ENCODE assay signal across 9 cellular contexts in genomic region chr9:129617167-129617566, GRCh38. TPM values are rescaled to one million over a fixed set of nuclear protein-coding genes. Genes with fewer than 3 reads are reported as not detected.
DNase-seq lines count a peak whose midpoint lies in the region; ATAC-seq and TF ChIP-seq lines count a peak whose summit lies in the region.
"Had no signal": no experiment of that assay in that cellular context is flagged by ENCODE, and none has a peak within 500 bp of the region (broad histone marks: within the 10 kb centered on the region; RNA-seq: fewer than 3 reads in every experiment).

No MANE protein-coding gene starts in this region.

- no peaks in the 10 kb centered on the region for H3K27me3 Mint-ChIP-seq in Calu3 (ENCODE audit: unreplicated experiment)

- H3K36me3 Mint-ChIP-seq in Calu3 (ENCODE audit: insufficient read depth, unreplicated experiment), result peaks cover 7% of the 10 kb centered on the region
- H3K36me3 Mint-ChIP-seq: activated naive CD8-positive, alpha-beta T cell had no signal

- no peak for TF ChIP-seq POLR2A in ovary (IDR thresholded peaks at IDR 0.05)

- H3K4me1 ChIP-seq in HEK293 (ENCODE audit: control insufficient read depth, insufficient read depth, low read length), result no peaks in the 10 kb centered on the region; the same call in 1 of the 2 replicates
- H3K4me1 ChIP-seq in ovary (ENCODE audit: insufficient read depth), result peaks cover 4% of the 10 kb centered on the region

- DNase-seq in Calu3 (peak; percentile 44), left lobe of liver (ENCODE audit: low spot score) (no peak), globus pallidus (ENCODE audit: low spot score) (no peak), omental fat pad (ENCODE audit: low spot score) (no peak), ovary (no peak)

- H3K27ac Mint-ChIP-seq in Calu3 (ENCODE audit: unreplicated experiment), result no peak overlapping the region
- H3K27ac Mint-ChIP-seq: activated naive CD8-positive, alpha-beta T cell had no signal

- no peaks in the 10 kb centered on the region for H3K9me3 ChIP-seq in HEK293 (ENCODE audit: control insufficient read depth, insufficient read depth, low read depth, low read length)
- no peaks in the 10 kb centered on the region for H3K9me3 ChIP-seq in ovary

- H3K4me3 ChIP-seq in HEK293 (ENCODE audit: low read depth, low read length) (no peak overlapping the region), WI38 (ENCODE audit: low read depth, low read length) (no peak overlapping the region), ovary (no peak overlapping the region)

- BruUV-seq in Calu3 (replicated peaks; lab: Mats Ljungman, UMichigan), result no TSS peak

- no peak overlapping the region for H3K27ac ChIP-seq in HEK293 (ENCODE audit: extremely low read depth, low read depth, low read length)
- no peak overlapping the region for H3K27ac ChIP-seq in ovary

- ATAC-seq in left lobe of liver (peak; percentile 56), GM18867 (IDR thresholded peaks at IDR 0.05; ENCODE audit: unreplicated experiment) (no peak), omental fat pad (ENCODE audit: low FRiP score) (no peak)

- no peaks in the 10 kb centered on the region for H3K4me1 Mint-ChIP-seq in Calu3 (ENCODE audit: low read depth, unreplicated experiment)

- no peak for TF ChIP-seq CTCF in Calu3 (IDR thresholded peaks at IDR 0.05; ENCODE audit: unreplicated experiment)
- peak; percentile 9; the same call in 1 of the 2 replicates for TF ChIP-seq CTCF in HEK293 (tag by site-specific recombination; IDR thresholded peaks at IDR 0.05)
- TF ChIP-seq CTCF in WI38 (IDR thresholded peaks at IDR 0.05; ENCODE audit: low read depth, low read length), result peak; percentile 67
- TF ChIP-seq CTCF in omental fat pad (IDR thresholded peaks at IDR 0.05), result no peak
- TF ChIP-seq CTCF in ovary (IDR thresholded peaks at IDR 0.05), result no peak

- CTCF ChIA-PET in Calu3 (lab: Charles Lee) (interaction anchor here (1.0 kb wide), 1 partner anchor 485 kb away, joined by 4 read pairs; no protein-coding TSS in a partner anchor), HEK293 (lab: Yijun Ruan, JAX) (interaction anchor here (0.6 to 23.4 kb wide), 5 partner anchors 445 to 754 kb away, joined by 3 to 507 read pairs (median 3); no protein-coding TSS in a partner anchor)

- WGBS in ovary, 3 donors, result 0 to 9% (median 6%) methylated on average over 1 of the region's 1 CpG

- H3K4me3 Mint-ChIP-seq in Calu3 (ENCODE audit: low read depth, unreplicated experiment), result no peak overlapping the region
- H3K4me3 Mint-ChIP-seq: activated naive CD8-positive, alpha-beta T cell had no signal

- H3K9me3 Mint-ChIP-seq in Calu3 (ENCODE audit: low read depth, unreplicated experiment), result no peaks in the 10 kb centered on the region

- POLR2A ChIA-PET in HEK293 (lab: Yijun Ruan, JAX), result interaction anchor here (1.0 kb wide), 1 partner anchor 9 kb away, joined by 3 read pairs; no protein-coding TSS in a partner anchor

- intact Hi-C loops in Calu3 (cut with micrococcal nuclease; ENCODE audit: unreplicated experiment) (loop anchor here (2.0 to 10.0 kb wide), 3 partner anchors 232 to 478 kb away; partner anchors contain the start of gene IER5L), ovary (cut with DNase I) (loop anchor here in 1 of 4 donors (10.0 kb wide), 1 partner anchor 292 kb away; no protein-coding TSS in a partner anchor)

- H3K27me3 ChIP-seq in ovary, result no peaks in the 10 kb centered on the region

- no peaks in the 10 kb centered on the region for H3K36me3 ChIP-seq in HEK293 (ENCODE audit: control insufficient read depth in 2 of 2, insufficient read depth in 1 of 2, low read length in 2 of 2)
- H3K36me3 ChIP-seq in ovary, result no peaks in the 10 kb centered on the region

- no peak for TF ChIP-seq EP300 in ovary (IDR thresholded peaks at IDR 0.05)

TF ChIP-seq in HEK293, 187 proteins besides CTCF, POLR2A, EP300 and RAD21:
- no peak for TF ChIP-seq ZNF513 (tag by site-specific recombination; IDR thresholded peaks at IDR 0.05)
- peak; percentile 30; the same call in 1 of the 2 replicates for TF ChIP-seq ZBTB17 (tag by site-specific recombination; IDR thresholded peaks at IDR 0.05)
- peak; percentile 70 for TF ChIP-seq ZNF654 (tag by site-specific recombination; IDR thresholded peaks at IDR 0.05; ENCODE audit: low read depth)
- no peak for TF ChIP-seq ZNF354C (tag by site-specific recombination; IDR thresholded peaks at IDR 0.05; ENCODE audit: borderline replicate concordance, low read depth)
- TF ChIP-seq GFI1B (tag by site-specific recombination; IDR thresholded peaks at IDR 0.05), result peak; percentile 71; the same call in 1 of the 2 replicates
- TF ChIP-seq REPIN1 (tag by site-specific recombination; IDR thresholded peaks at IDR 0.05; ENCODE audit: low read depth), result no peak
- no peak for TF ChIP-seq ZNF433 (tag by site-specific recombination; IDR thresholded peaks at IDR 0.05; ENCODE audit: low read depth)
TF ChIP-seq in HEK293: peak in this region for 3.

RNA-seq across cellular contexts. Expression of gene C9orf50, which starts 3.7 kb away (rescaled TPM):
- total RNA-seq in Calu3 (2022), result not detected in 2 replicates
- total RNA-seq in left lobe of liver, result not detected
- not detected for total RNA-seq in omental fat pad
- 1 to 10 TPM in 1 of 7 donors, under 1 TPM in 1, not detected in 5; 0.30 to 1.1 TPM for total RNA-seq in ovary
- under 1 TPM in 1 of 2 donors, not detected in 1; 0.07 TPM for polyA plus RNA-seq in ovary

RNA-seq across cellular contexts. Expression of gene NTMT1, which starts 8.8 kb away (rescaled TPM):
- total RNA-seq in Calu3 (2022), result 34.7 and 36.1 TPM in 2 replicates
- 19.9 TPM for total RNA-seq in left lobe of liver
- total RNA-seq in omental fat pad, result 10 to 100 TPM; 15.8 to 37.9 (median 20.3) TPM
- 10 to 100 TPM; 11.9 to 29.7 (median 25.3) TPM for total RNA-seq in ovary
- 10 to 100 TPM; 11.7 to 33.1 TPM for polyA plus RNA-seq in ovary

RNA-seq across cellular contexts. Expression of gene ASB6, which starts 24.8 kb away (rescaled TPM):
- 15.5 and 18.4 TPM in 2 replicates for total RNA-seq in Calu3 (2022)
- total RNA-seq in left lobe of liver, result 6.6 TPM
- total RNA-seq in omental fat pad, result 10 to 100 TPM; 14.5 to 35.4 (median 16.3) TPM
- total RNA-seq in ovary, result 10 to 100 TPM; 11.3 to 20.1 (median 17.3) TPM
- 10 to 100 TPM in 1 of 2 donors, 1 to 10 TPM in 1; 6.3 to 11.6 TPM for polyA plus RNA-seq in ovary

RNA-seq across cellular contexts. Expression of gene PRRX2, which starts 48.3 kb away (rescaled TPM):
- total RNA-seq in Calu3 (2022), result not detected in 2 replicates
- total RNA-seq in left lobe of liver, result not detected
- 1 to 10 TPM; 3.6 to 7.3 (median 4.0) TPM for total RNA-seq in omental fat pad
- total RNA-seq in ovary, result 1 to 10 TPM in 4 of 7 donors, under 1 TPM in 3; 0.20 to 4.0 (median 1.4) TPM
- polyA plus RNA-seq in ovary, result under 1 TPM; 0.33 to 0.77 TPM

Comparison
In these comparisons a context has a peak if more than half of its experiments do, and no peak if none do; other contexts are left out.
1. CTCF ChIP-seq: peak in HEK293 (single experiment) and WI38 (single experiment); none in Calu3 (single experiment), omental fat pad (0 of 3) and ovary (0 of 3).